14 cellular contexts compared by ENCODE assay signal in the genomic region with DNA sequence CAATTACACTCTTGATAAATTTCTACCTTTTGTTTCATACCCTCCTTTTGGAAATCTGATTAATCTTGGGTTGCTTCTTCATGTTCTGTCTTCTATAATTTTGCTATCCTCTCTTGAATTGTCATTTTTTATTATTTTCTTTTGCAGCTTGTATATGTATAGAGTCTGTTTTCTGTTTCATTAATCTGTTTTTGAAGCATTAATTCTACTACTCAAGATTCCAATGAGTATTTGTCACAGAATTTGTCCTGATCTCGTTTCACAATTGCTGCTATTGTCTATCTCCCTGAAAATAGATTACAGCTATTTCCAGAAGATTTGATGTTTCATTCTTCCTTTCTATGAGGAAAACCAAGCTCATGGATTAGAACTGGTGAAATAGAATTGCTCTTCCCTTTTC.
A peak's percentile ranks its signal among the peaks of the same experiment; 100 is the strongest.
DNase-seq lines count a peak whose midpoint lies in the region; ATAC-seq and TF ChIP-seq lines count a peak whose summit lies in the region.
"Had no signal": no experiment of that assay in that cellular context is flagged by ENCODE, and none has a peak within 500 bp of the region (broad histone marks: within the 10 kb centered on the region; RNA-seq: fewer than 3 reads in every experiment).

No MANE protein-coding gene starts in this region.

- no peaks in the 10 kb centered on the region for H3K9me2 ChIP-seq in GM23248 (ENCODE audit: insufficient read depth)

- no peak for DNase-seq in GM23248
- DNase-seq in foreskin melanocyte = peak; percentile 42
- no peak for DNase-seq in stimulated activated CD4-positive, alpha-beta T cell treated with anti-CD3 and anti-CD28 coated beads, Interleukin-12 subunit alpha, Interleukin-12 subunit beta, amount 100 ng/mL, for 4 hours
- DNase-seq in occipital lobe (lab: John Stamatoyannopoulos, UW) = no peak
- DNase-seq: CD4-positive, CD25-positive, alpha-beta regulatory T cell; CD8-positive, alpha-beta T cell; DMS 273 treated with DMSO at 0.1 percent for 48 hours; DMS79 treated with DMSO at 0.1 percent for 48 hours; GF-D8; H7; HCEC 1CT had no signal

- 35 to 43% methylated on average over 1 of the region's 1 CpG for WGBS in GM23248 (ENCODE audit: low coverage in 1 of 2, low lambda C conversion rate in 2 of 2, missing lambda C conversion rate in 2 of 2), 2 experiments

- H3K36me3 ChIP-seq in GM23248 (ENCODE audit: low read depth) = no peaks in the 10 kb centered on the region

- H3K27ac ChIP-seq in GM23248 = no peak overlapping the region
- H3K27ac ChIP-seq: C4-2B had no signal

- no peak overlapping the region for H3K4me2 ChIP-seq in GM23248 (ENCODE audit: unreplicated experiment)

- H2AFZ ChIP-seq in GM23248 = 0 out of 2 replicates have a peak overlapping the region, but pooled peaks have one; percentile 13

- no peaks in the 10 kb centered on the region for H4K20me1 ChIP-seq in GM23248 (ENCODE audit: insufficient read depth)

- H3K9me3 ChIP-seq in GM23248 (ENCODE audit: low read depth) = no peaks in the 10 kb centered on the region

- H3K27me3 ChIP-seq in GM23248 (replicated peaks; ENCODE audit: insufficient read depth) = no peaks in the 10 kb centered on the region

- ATAC-seq in SK-N-SH treated with all-trans-retinoic acid at 6 μM for 48 hours (peak; percentile 87), GM21723 (IDR thresholded peaks at IDR 0.05; ENCODE audit: unreplicated experiment) (no peak)
- ATAC-seq: CD8-positive, alpha-beta T cell had no signal

- H3K9ac ChIP-seq in GM23248 = no peak overlapping the region

- H3K4me3 ChIP-seq in GM23248 = no peak overlapping the region

- no peaks in the 10 kb centered on the region for H3F3A ChIP-seq in GM23248 (ENCODE audit: insufficient read depth)

- in situ Hi-C loops in GM23248 (cut with MboI) = no loop called here

- H3K4me1 ChIP-seq in GM23248 (ENCODE audit: insufficient read depth) = no peaks in the 10 kb centered on the region

- no peaks in the 10 kb centered on the region for H3K79me2 ChIP-seq in GM23248 (ENCODE audit: insufficient read depth)

TF ChIP-seq in SK-N-SH treated with all-trans-retinoic acid at 6 μM for 48 hours, 23 proteins besides CTCF, POLR2A, EP300 and RAD21:
- TF ChIP-seq GLIS3 (CRISPR knock-in tag; IDR thresholded peaks at IDR 0.05) (no peak), ZNF70 (CRISPR knock-in tag; IDR thresholded peaks at IDR 0.05) (no peak), ZFP30 (CRISPR knock-in tag; IDR thresholded peaks at IDR 0.05) (no peak), ESRRG (CRISPR knock-in tag; IDR thresholded peaks at IDR 0.05) (no peak), BACH2 (CRISPR knock-in tag; IDR thresholded peaks at IDR 0.05; ENCODE audit: borderline replicate concordance) (no peak), ZNF565 (CRISPR knock-in tag; conservative IDR thresholded peaks at IDR 0.05; ENCODE audit: low read depth) (no peak), ISL1 (CRISPR knock-in tag; IDR thresholded peaks at IDR 0.05) (peak; percentile 57; the same call in 1 of the 2 replicates), TOX (CRISPR knock-in tag; IDR thresholded peaks at IDR 0.05; ENCODE audit: borderline replicate concordance) (peak; percentile 84), ARNTL (CRISPR knock-in tag; IDR thresholded peaks at IDR 0.05; ENCODE audit: borderline replicate concordance, low read depth) (no peak), ZC3H10 (CRISPR knock-in tag; IDR thresholded peaks at IDR 0.05) (peak; percentile 87), ZNF8 (CRISPR knock-in tag; IDR thresholded peaks at IDR 0.05) (no peak), CSDC2 (CRISPR knock-in tag; IDR thresholded peaks at IDR 0.05) (no peak), ZFP3 (CRISPR knock-in tag; IDR thresholded peaks at IDR 0.05) (no peak), OSR1 (CRISPR knock-in tag; IDR thresholded peaks at IDR 0.05) (no peak), TCF4 (CRISPR knock-in tag; IDR thresholded peaks at IDR 0.05; ENCODE audit: borderline replicate concordance) (no peak), RARB (CRISPR knock-in tag; IDR thresholded peaks at IDR 0.05) (no peak), SNAI2 (CRISPR knock-in tag; IDR thresholded peaks at IDR 0.05) (no peak)
- TF ChIP-seq, protein P1, sequence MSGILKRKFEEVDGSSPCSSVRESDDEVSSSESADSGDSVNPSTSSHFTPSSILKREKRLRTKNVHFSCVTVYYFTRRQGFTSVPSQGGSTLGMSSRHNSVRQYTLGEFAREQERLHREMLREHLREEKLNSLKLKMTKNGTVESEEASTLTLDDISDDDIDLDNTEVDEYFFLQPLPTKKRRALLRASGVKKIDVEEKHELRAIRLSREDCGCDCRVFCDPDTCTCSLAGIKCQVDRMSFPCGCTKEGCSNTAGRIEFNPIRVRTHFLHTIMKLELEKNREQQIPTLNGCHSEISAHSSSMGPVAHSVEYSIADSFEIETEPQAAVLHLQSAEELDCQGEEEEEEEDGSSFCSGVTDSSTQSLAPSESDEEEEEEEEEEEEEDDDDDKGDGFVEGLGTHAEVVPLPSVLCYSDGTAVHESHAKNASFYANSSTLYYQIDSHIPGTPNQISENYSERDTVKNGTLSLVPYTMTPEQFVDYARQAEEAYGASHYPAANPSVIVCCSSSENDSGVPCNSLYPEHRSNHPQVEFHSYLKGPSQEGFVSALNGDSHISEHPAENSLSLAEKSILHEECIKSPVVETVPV (CRISPR knock-in tag; IDR thresholded peaks at IDR 0.05) = no peak
- TF ChIP-seq, protein P2, sequence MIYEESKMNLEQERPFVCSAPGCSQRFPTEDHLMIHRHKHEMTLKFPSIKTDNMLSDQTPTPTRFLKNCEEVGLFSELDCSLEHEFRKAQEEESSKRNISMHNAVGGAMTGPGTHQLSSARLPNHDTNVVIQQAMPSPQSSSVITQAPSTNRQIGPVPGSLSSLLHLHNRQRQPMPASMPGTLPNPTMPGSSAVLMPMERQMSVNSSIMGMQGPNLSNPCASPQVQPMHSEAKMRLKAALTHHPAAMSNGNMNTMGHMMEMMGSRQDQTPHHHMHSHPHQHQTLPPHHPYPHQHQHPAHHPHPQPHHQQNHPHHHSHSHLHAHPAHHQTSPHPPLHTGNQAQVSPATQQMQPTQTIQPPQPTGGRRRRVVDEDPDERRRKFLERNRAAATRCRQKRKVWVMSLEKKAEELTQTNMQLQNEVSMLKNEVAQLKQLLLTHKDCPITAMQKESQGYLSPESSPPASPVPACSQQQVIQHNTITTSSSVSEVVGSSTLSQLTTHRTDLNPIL (CRISPR knock-in tag; IDR thresholded peaks at IDR 0.05; ENCODE audit: low read depth) = no peak
- TF ChIP-seq, protein P3, sequence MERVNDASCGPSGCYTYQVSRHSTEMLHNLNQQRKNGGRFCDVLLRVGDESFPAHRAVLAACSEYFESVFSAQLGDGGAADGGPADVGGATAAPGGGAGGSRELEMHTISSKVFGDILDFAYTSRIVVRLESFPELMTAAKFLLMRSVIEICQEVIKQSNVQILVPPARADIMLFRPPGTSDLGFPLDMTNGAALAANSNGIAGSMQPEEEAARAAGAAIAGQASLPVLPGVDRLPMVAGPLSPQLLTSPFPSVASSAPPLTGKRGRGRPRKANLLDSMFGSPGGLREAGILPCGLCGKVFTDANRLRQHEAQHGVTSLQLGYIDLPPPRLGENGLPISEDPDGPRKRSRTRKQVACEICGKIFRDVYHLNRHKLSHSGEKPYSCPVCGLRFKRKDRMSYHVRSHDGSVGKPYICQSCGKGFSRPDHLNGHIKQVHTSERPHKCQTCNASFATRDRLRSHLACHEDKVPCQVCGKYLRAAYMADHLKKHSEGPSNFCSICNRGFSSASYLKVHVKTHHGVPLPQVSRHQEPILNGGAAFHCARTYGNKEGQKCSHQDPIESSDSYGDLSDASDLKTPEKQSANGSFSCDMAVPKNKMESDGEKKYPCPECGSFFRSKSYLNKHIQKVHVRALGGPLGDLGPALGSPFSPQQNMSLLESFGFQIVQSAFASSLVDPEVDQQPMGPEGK (CRISPR knock-in tag; IDR thresholded peaks at IDR 0.05; ENCODE audit: borderline replicate concordance) = no peak
- TF ChIP-seq, protein P4, sequence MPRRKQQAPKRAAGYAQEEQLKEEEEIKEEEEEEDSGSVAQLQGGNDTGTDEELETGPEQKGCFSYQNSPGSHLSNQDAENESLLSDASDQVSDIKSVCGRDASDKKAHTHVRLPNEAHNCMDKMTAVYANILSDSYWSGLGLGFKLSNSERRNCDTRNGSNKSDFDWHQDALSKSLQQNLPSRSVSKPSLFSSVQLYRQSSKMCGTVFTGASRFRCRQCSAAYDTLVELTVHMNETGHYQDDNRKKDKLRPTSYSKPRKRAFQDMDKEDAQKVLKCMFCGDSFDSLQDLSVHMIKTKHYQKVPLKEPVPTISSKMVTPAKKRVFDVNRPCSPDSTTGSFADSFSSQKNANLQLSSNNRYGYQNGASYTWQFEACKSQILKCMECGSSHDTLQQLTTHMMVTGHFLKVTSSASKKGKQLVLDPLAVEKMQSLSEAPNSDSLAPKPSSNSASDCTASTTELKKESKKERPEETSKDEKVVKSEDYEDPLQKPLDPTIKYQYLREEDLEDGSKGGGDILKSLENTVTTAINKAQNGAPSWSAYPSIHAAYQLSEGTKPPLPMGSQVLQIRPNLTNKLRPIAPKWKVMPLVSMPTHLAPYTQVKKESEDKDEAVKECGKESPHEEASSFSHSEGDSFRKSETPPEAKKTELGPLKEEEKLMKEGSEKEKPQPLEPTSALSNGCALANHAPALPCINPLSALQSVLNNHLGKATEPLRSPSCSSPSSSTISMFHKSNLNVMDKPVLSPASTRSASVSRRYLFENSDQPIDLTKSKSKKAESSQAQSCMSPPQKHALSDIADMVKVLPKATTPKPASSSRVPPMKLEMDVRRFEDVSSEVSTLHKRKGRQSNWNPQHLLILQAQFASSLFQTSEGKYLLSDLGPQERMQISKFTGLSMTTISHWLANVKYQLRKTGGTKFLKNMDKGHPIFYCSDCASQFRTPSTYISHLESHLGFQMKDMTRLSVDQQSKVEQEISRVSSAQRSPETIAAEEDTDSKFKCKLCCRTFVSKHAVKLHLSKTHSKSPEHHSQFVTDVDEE (CRISPR knock-in tag; IDR thresholded peaks at IDR 0.05) = no peak
- TF ChIP-seq, protein P5, sequence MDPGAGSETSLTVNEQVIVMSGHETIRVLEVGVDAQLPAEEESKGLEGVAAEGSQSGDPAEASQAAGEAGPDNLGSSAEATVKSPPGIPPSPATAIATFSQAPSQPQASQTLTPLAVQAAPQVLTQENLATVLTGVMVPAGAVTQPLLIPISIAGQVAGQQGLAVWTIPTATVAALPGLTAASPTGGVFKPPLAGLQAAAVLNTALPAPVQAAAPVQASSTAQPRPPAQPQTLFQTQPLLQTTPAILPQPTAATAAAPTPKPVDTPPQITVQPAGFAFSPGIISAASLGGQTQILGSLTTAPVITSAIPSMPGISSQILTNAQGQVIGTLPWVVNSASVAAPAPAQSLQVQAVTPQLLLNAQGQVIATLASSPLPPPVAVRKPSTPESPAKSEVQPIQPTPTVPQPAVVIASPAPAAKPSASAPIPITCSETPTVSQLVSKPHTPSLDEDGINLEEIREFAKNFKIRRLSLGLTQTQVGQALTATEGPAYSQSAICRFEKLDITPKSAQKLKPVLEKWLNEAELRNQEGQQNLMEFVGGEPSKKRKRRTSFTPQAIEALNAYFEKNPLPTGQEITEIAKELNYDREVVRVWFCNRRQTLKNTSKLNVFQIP (CRISPR knock-in tag; IDR thresholded peaks at IDR 0.05; ENCODE audit: borderline replicate concordance, low read depth) = no peak
TF ChIP-seq in SK-N-SH treated with all-trans-retinoic acid at 6 μM for 48 hours: peak in this region for 3.
